16 cellular contexts compared by ENCODE assay signal in genomic region chr10:47277352-47278151, GRCh38. TPM values are rescaled to one million over a fixed set of nuclear protein-coding genes. Genes with fewer than 3 reads are reported as not detected.
A peak's percentile ranks its signal among the peaks of the same experiment; 100 is the strongest.
DNase-seq lines count a peak whose midpoint lies in the region; ATAC-seq and TF ChIP-seq lines count a peak whose summit lies in the region.
"Had no signal": no experiment of that assay in that cellular context is flagged by ENCODE, and none has a peak within 500 bp of the region (broad histone marks: within the 10 kb centered on the region; RNA-seq: fewer than 3 reads in every experiment).

No MANE protein-coding gene starts in this region.

- intact Hi-C loops in thyroid gland (cut with DNase I) = no loop called here

- ATAC-seq in activated CD8-positive, alpha-beta T cell treated with anti-CD3 and anti-CD28 coated beads, Interleukin-2, amount 10 ng/mL, durations not matched to agents 7 days and 5 days = peak; percentile 97
- ATAC-seq in effector memory CD8-positive, alpha-beta T cell (replicated peaks) = peak; percentile 31
- ATAC-seq in GM21723 (IDR thresholded peaks at IDR 0.05; ENCODE audit: unreplicated experiment) = no peak
- ATAC-seq: gastrocnemius medialis, left lung had no signal

- H3K9me3 Mint-ChIP-seq in activated CD8-positive, alpha-beta T cell treated with anti-CD3 and anti-CD28 coated beads, Interleukin-2, amount 10 ng/mL, durations not matched to agents 7 days and 5 days (ENCODE audit: insufficient read depth) = no peaks in the 10 kb centered on the region
- no peaks in the 10 kb centered on the region for H3K9me3 Mint-ChIP-seq in effector memory CD8-positive, alpha-beta T cell

- TF ChIP-seq POLR2A in thyroid gland (IDR thresholded peaks at IDR 0.05) = no peak

- CTCF ChIA-PET in activated CD8-positive, alpha-beta T cell treated with anti-CD3 and anti-CD28 coated beads, Interleukin-2, amount 10 ng/mL, durations not matched to agents 7 days and 5 days (lab: Charles Lee) = interaction anchor here (0.7 to 4.8 kb wide), 8 partner anchors 12 to 253 kb away, joined by 3 to 21 read pairs (median 6); no protein-coding TSS in a partner anchor

- H3K4me3 ChIP-seq in thyroid gland (replicated peaks in 1 of 3) = no peak overlapping the region
- H3K4me3 ChIP-seq: gastrocnemius medialis, left lung had no signal

- peak overlapping the region; percentile 48 for H3K4me3 Mint-ChIP-seq in activated CD8-positive, alpha-beta T cell treated with anti-CD3 and anti-CD28 coated beads, Interleukin-2, amount 10 ng/mL, durations not matched to agents 7 days and 5 days
- H3K4me3 Mint-ChIP-seq in effector memory CD8-positive, alpha-beta T cell = no peak overlapping the region

- no peaks in the 10 kb centered on the region for H3K27me3 Mint-ChIP-seq in activated CD8-positive, alpha-beta T cell treated with anti-CD3 and anti-CD28 coated beads, Interleukin-2, amount 10 ng/mL, durations not matched to agents 7 days and 5 days (ENCODE audit: low read depth)
- peaks cover 0 to 14% of the 10 kb centered on the region in 2 donors for H3K27me3 Mint-ChIP-seq in effector memory CD8-positive, alpha-beta T cell

- POLR2A ChIA-PET in activated CD8-positive, alpha-beta T cell treated with anti-CD3 and anti-CD28 coated beads, Interleukin-2, amount 10 ng/mL, durations not matched to agents 7 days and 5 days (lab: Charles Lee) = interaction anchor here (0.9 to 1.2 kb wide), 4 partner anchors 9 to 23 kb away, joined by 3 read pairs; no protein-coding TSS in a partner anchor

- H3K36me3 Mint-ChIP-seq in activated CD8-positive, alpha-beta T cell treated with anti-CD3 and anti-CD28 coated beads, Interleukin-2, amount 10 ng/mL, durations not matched to agents 7 days and 5 days (ENCODE audit: low read depth) = peaks cover 4% of the 10 kb centered on the region
- no peaks in the 10 kb centered on the region for H3K36me3 Mint-ChIP-seq in effector memory CD8-positive, alpha-beta T cell (ENCODE audit: insufficient read depth)

- H3K27me3 ChIP-seq in thyroid gland = no peaks in the 10 kb centered on the region
- H3K27me3 ChIP-seq: BE2C, gastrocnemius medialis, left lung had no signal

- H3K27ac ChIP-seq in thyroid gland = no peak overlapping the region
- H3K27ac ChIP-seq: gastrocnemius medialis, left lung had no signal

- no peaks in the 10 kb centered on the region for H3K36me3 ChIP-seq in thyroid gland
- H3K36me3 ChIP-seq: BE2C, gastrocnemius medialis, left lung had no signal

- peak; percentile 30 for DNase-seq in stimulated activated CD4-positive, alpha-beta T cell treated with anti-CD3 and anti-CD28 coated beads, Interleukin-4, amount 100 ng/mL, for 24 hours
- DNase-seq in stimulated activated CD4-positive, alpha-beta T cell treated with anti-CD3 and anti-CD28 coated beads, Interleukin-12 subunit alpha, Interleukin-12 subunit beta, amount 100 ng/mL, for 4 hours = no peak
- DNase-seq in activated CD8-positive, alpha-beta T cell treated with anti-CD3 and anti-CD28 coated beads, Interleukin-2, amount 10 ng/mL, durations not matched to agents 7 days and 5 days = peak; percentile 82
- no peak for DNase-seq in effector memory CD8-positive, alpha-beta T cell
- DNase-seq in thyroid gland (no peak), cerebellar nuclear complex (lab: John Stamatoyannopoulos, UW) (no peak), DMS 273 treated with DMSO at 0.1 percent for 48 hours (lab: John Stamatoyannopoulos, UW) (no peak)
- DNase-seq: BE2C, cortex of kidney, gastrocnemius medialis, KBM-7, left lung had no signal

- no peaks in the 10 kb centered on the region for H3K9me3 ChIP-seq in thyroid gland
- H3K9me3 ChIP-seq: BE2C, gastrocnemius medialis had no signal

- peak overlapping the region; percentile 90 for H3K27ac Mint-ChIP-seq in activated CD8-positive, alpha-beta T cell treated with anti-CD3 and anti-CD28 coated beads, Interleukin-2, amount 10 ng/mL, durations not matched to agents 7 days and 5 days
- no peak overlapping the region for H3K27ac Mint-ChIP-seq in effector memory CD8-positive, alpha-beta T cell

- WGBS in thyroid gland, 2 donors = 44 to 76% methylated on average over 3 to 7 of the region's 7 CpGs

- peaks cover 50% of the 10 kb centered on the region for H3K4me1 Mint-ChIP-seq in activated CD8-positive, alpha-beta T cell treated with anti-CD3 and anti-CD28 coated beads, Interleukin-2, amount 10 ng/mL, durations not matched to agents 7 days and 5 days (ENCODE audit: low read depth)
- peaks cover 2 to 12% of the 10 kb centered on the region in 2 donors for H3K4me1 Mint-ChIP-seq in effector memory CD8-positive, alpha-beta T cell (ENCODE audit: low read depth in 2 of 2)

- no peak for TF ChIP-seq CTCF in thyroid gland (IDR thresholded peaks at IDR 0.05)

- H3K4me1 ChIP-seq in thyroid gland = no peaks in the 10 kb centered on the region
- H3K4me1 ChIP-seq: BE2C, gastrocnemius medialis, left lung had no signal

RNA-seq across cellular contexts. Expression of gene GDF10, which starts 22.4 kb away (rescaled TPM):
- not detected for total RNA-seq in activated CD8-positive, alpha-beta T cell treated with anti-CD3 and anti-CD28 coated beads, Interleukin-2, amount 10 ng/mL, durations not matched to agents 7 days and 5 days
- total RNA-seq in thyroid gland = 1 to 10 TPM; 3.6 to 9.6 (median 7.3) TPM
- total RNA-seq: SK-MEL-5 had no signal

RNA-seq across cellular contexts. Expression of gene GDF2, which starts 44.7 kb away (rescaled TPM):
- total RNA-seq in activated CD8-positive, alpha-beta T cell treated with anti-CD3 and anti-CD28 coated beads, Interleukin-2, amount 10 ng/mL, durations not matched to agents 7 days and 5 days = not detected
- not detected for total RNA-seq in thyroid gland
- total RNA-seq: gastrocnemius medialis, left lung, osteoblast, SK-MEL-5, temporal lobe had no signal

Comparison
In these comparisons a context has a peak if more than half of its experiments do, and no peak if none do; other contexts are left out.
1. DNase-seq: peak in stimulated activated CD4-positive, alpha-beta T cell treated with anti-CD3 and anti-CD28 coated beads, Interleukin-4, amount 100 ng/mL, for 24 hours (single experiment) and activated CD8-positive, alpha-beta T cell treated with anti-CD3 and anti-CD28 coated beads, Interleukin-2, amount 10 ng/mL, durations not matched to agents 7 days and 5 days (single experiment); none in stimulated activated CD4-positive, alpha-beta T cell treated with anti-CD3 and anti-CD28 coated beads, Interleukin-12 subunit alpha, Interleukin-12 subunit beta, amount 100 ng/mL, for 4 hours (single experiment), effector memory CD8-positive, alpha-beta T cell (0 of 3), thyroid gland (0 of 2), cerebellar nuclear complex (0 of 2) and DMS 273 treated with DMSO at 0.1 percent for 48 hours (single experiment).
2. RNA of gene GDF10, which starts 22.4 kb away (total RNA-seq): 3.6 to 9.6 TPM in thyroid gland; not detected in activated CD8-positive, alpha-beta T cell treated with anti-CD3 and anti-CD28 coated beads, Interleukin-2, amount 10 ng/mL, durations not matched to agents 7 days and 5 days; every median in the first group is over 4 times any median in the second.